ENCODE assay signal across 1 cellular context in genomic region chr19:52007805-52008557, GRCh38.
A peak's percentile ranks its signal among the peaks of the same experiment; 100 is the strongest.
TF ChIP-seq lines count a peak whose summit lies in the region.

TSS of gene ZNF615 (minus strand) at chr19:52008211. CDS start at chr19:52003711, 4,500 bp downstream.

TF ChIP-seq in HepG2, 621 proteins besides CTCF, POLR2A, EP300 and RAD21 (continued from another document and continues in another):
- TF ChIP-seq ZNF770 (CRISPR knock-in tag; IDR thresholded peaks at IDR 0.05) (peak; percentile 99), GABPB1 (CRISPR knock-in tag; IDR thresholded peaks at IDR 0.05) (peak; percentile 84), HMG20A (CRISPR knock-in tag; IDR thresholded peaks at IDR 0.05; ENCODE audit: borderline replicate concordance) (no peak), ZNF180 (CRISPR knock-in tag; IDR thresholded peaks at IDR 0.05; ENCODE audit: borderline replicate concordance, low read depth) (no peak), CBFB (CRISPR knock-in tag; IDR thresholded peaks at IDR 0.05) (no peak), PHF8 (CRISPR knock-in tag; IDR thresholded peaks at IDR 0.05) (peak; percentile 84), ZFP36 (IDR thresholded peaks at IDR 0.05; ENCODE audit: borderline replicate concordance, low read depth, low read length, partially characterized antibody) (no peak), MXD1 (CRISPR knock-in tag; IDR thresholded peaks at IDR 0.05) (0 out of 2 replicates have a peak, but pooled peaks have one; percentile 26), ATRX (CRISPR knock-in tag; IDR thresholded peaks at IDR 0.05; ENCODE audit: borderline replicate concordance) (no peak), GLMP (CRISPR knock-in tag; IDR thresholded peaks at IDR 0.05; ENCODE audit: borderline replicate concordance) (no peak), SAFB2 (CRISPR knock-in tag; IDR thresholded peaks at IDR 0.05; ENCODE audit: borderline replicate concordance, low read depth) (no peak), ZFP82 (CRISPR knock-in tag; IDR thresholded peaks at IDR 0.05; ENCODE audit: borderline replicate concordance) (peak; percentile 76; the same call in 1 of the 2 replicates), PHF21A (CRISPR knock-in tag; IDR thresholded peaks at IDR 0.05) (peak; percentile 59; the same call in 1 of the 2 replicates), ZNF768 (CRISPR knock-in tag; IDR thresholded peaks at IDR 0.05) (no peak; the same call in 1 of the 2 replicates), SP1 (IDR thresholded peaks at IDR 0.05) (no peak), SP1 (CRISPR knock-in tag; IDR thresholded peaks at IDR 0.05) (peak; percentile 19; the same call in 1 of the 2 replicates), RBAK (CRISPR knock-in tag; IDR thresholded peaks at IDR 0.05) (no peak), ZFP1 (CRISPR knock-in tag; IDR thresholded peaks at IDR 0.05) (no peak; the same call in 1 of the 2 replicates), MEIS2 (CRISPR knock-in tag; IDR thresholded peaks at IDR 0.05) (no peak), ZNF431 (CRISPR knock-in tag; IDR thresholded peaks at IDR 0.05; ENCODE audit: borderline replicate concordance, low read depth) (no peak), KAT2B (IDR thresholded peaks at IDR 0.05; ENCODE audit: borderline replicate concordance, low read depth, low read length) (no peak), SRSF9 (IDR thresholded peaks at IDR 0.05; ENCODE audit: borderline replicate concordance, insufficient read depth, low read depth, low read length, poor library complexity, severe bottlenecking) (no peak), UBTF (CRISPR knock-in tag; IDR thresholded peaks at IDR 0.05) (peak; percentile 27; the same call in 1 of the 2 replicates), KMT2A (CRISPR knock-in tag; IDR thresholded peaks at IDR 0.05) (peak; percentile 81; the same call in 1 of the 2 replicates), CCDC6 (CRISPR knock-in tag; IDR thresholded peaks at IDR 0.05) (peak; percentile 71; the same call in 1 of the 2 replicates), SCMH1 (CRISPR knock-in tag; IDR thresholded peaks at IDR 0.05; ENCODE audit: borderline replicate concordance) (no peak), E2F1 (CRISPR knock-in tag; IDR thresholded peaks at IDR 0.05) (peak; percentile 72), SMAD1 (CRISPR knock-in tag; IDR thresholded peaks at IDR 0.05; ENCODE audit: borderline replicate concordance, low read depth) (no peak), SAP130 (CRISPR knock-in tag; IDR thresholded peaks at IDR 0.05; ENCODE audit: low read depth) (peak; percentile 91), BRD4 (CRISPR knock-in tag; IDR thresholded peaks at IDR 0.05) (no peak), HOXA3 (CRISPR knock-in tag; IDR thresholded peaks at IDR 0.05) (peak; percentile 90), ATF1 (CRISPR knock-in tag; IDR thresholded peaks at IDR 0.05) (no peak)
- TF ChIP-seq, protein P1, sequence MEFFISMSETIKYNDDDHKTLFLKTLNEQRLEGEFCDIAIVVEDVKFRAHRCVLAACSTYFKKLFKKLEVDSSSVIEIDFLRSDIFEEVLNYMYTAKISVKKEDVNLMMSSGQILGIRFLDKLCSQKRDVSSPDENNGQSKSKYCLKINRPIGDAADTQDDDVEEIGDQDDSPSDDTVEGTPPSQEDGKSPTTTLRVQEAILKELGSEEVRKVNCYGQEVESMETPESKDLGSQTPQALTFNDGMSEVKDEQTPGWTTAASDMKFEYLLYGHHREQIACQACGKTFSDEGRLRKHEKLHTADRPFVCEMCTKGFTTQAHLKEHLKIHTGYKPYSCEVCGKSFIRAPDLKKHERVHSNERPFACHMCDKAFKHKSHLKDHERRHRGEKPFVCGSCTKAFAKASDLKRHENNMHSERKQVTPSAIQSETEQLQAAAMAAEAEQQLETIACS (CRISPR knock-in tag; IDR thresholded peaks at IDR 0.05) = no peak
- TF ChIP-seq, protein P2, sequence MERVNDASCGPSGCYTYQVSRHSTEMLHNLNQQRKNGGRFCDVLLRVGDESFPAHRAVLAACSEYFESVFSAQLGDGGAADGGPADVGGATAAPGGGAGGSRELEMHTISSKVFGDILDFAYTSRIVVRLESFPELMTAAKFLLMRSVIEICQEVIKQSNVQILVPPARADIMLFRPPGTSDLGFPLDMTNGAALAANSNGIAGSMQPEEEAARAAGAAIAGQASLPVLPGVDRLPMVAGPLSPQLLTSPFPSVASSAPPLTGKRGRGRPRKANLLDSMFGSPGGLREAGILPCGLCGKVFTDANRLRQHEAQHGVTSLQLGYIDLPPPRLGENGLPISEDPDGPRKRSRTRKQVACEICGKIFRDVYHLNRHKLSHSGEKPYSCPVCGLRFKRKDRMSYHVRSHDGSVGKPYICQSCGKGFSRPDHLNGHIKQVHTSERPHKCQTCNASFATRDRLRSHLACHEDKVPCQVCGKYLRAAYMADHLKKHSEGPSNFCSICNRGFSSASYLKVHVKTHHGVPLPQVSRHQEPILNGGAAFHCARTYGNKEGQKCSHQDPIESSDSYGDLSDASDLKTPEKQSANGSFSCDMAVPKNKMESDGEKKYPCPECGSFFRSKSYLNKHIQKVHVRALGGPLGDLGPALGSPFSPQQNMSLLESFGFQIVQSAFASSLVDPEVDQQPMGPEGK (CRISPR knock-in tag; IDR thresholded peaks at IDR 0.05) = peak; percentile 78
- TF ChIP-seq, protein P3, sequence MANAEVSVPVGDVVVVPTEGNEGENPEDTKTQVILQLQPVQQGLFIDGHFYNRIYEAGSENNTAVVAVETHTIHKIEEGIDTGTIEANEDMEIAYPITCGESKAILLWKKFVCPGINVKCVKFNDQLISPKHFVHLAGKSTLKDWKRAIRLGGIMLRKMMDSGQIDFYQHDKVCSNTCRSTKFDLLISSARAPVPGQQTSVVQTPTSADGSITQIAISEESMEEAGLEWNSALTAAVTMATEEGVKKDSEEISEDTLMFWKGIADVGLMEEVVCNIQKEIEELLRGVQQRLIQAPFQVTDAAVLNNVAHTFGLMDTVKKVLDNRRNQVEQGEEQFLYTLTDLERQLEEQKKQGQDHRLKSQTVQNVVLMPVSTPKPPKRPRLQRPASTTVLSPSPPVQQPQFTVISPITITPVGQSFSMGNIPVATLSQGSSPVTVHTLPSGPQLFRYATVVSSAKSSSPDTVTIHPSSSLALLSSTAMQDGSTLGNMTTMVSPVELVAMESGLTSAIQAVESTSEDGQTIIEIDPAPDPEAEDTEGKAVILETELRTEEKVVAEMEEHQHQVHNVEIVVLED (CRISPR knock-in tag; IDR thresholded peaks at IDR 0.05; ENCODE audit: borderline replicate concordance) = peak; percentile 82; the same call in 1 of the 2 replicates
- TF ChIP-seq, protein P4, sequence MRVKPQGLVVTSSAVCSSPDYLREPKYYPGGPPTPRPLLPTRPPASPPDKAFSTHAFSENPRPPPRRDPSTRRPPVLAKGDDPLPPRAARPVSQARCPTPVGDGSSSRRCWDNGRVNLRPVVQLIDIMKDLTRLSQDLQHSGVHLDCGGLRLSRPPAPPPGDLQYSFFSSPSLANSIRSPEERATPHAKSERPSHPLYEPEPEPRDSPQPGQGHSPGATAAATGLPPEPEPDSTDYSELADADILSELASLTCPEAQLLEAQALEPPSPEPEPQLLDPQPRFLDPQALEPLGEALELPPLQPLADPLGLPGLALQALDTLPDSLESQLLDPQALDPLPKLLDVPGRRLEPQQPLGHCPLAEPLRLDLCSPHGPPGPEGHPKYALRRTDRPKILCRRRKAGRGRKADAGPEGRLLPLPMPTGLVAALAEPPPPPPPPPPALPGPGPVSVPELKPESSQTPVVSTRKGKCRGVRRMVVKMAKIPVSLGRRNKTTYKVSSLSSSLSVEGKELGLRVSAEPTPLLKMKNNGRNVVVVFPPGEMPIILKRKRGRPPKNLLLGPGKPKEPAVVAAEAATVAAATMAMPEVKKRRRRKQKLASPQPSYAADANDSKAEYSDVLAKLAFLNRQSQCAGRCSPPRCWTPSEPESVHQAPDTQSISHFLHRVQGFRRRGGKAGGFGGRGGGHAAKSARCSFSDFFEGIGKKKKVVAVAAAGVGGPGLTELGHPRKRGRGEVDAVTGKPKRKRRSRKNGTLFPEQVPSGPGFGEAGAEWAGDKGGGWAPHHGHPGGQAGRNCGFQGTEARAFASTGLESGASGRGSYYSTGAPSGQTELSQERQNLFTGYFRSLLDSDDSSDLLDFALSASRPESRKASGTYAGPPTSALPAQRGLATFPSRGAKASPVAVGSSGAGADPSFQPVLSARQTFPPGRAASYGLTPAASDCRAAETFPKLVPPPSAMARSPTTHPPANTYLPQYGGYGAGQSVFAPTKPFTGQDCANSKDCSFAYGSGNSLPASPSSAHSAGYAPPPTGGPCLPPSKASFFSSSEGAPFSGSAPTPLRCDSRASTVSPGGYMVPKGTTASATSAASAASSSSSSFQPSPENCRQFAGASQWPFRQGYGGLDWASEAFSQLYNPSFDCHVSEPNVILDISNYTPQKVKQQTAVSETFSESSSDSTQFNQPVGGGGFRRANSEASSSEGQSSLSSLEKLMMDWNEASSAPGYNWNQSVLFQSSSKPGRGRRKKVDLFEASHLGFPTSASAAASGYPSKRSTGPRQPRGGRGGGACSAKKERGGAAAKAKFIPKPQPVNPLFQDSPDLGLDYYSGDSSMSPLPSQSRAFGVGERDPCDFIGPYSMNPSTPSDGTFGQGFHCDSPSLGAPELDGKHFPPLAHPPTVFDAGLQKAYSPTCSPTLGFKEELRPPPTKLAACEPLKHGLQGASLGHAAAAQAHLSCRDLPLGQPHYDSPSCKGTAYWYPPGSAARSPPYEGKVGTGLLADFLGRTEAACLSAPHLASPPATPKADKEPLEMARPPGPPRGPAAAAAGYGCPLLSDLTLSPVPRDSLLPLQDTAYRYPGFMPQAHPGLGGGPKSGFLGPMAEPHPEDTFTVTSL (CRISPR knock-in tag; IDR thresholded peaks at IDR 0.05; ENCODE audit: borderline replicate concordance) = no peak
- TF ChIP-seq, protein P5, sequence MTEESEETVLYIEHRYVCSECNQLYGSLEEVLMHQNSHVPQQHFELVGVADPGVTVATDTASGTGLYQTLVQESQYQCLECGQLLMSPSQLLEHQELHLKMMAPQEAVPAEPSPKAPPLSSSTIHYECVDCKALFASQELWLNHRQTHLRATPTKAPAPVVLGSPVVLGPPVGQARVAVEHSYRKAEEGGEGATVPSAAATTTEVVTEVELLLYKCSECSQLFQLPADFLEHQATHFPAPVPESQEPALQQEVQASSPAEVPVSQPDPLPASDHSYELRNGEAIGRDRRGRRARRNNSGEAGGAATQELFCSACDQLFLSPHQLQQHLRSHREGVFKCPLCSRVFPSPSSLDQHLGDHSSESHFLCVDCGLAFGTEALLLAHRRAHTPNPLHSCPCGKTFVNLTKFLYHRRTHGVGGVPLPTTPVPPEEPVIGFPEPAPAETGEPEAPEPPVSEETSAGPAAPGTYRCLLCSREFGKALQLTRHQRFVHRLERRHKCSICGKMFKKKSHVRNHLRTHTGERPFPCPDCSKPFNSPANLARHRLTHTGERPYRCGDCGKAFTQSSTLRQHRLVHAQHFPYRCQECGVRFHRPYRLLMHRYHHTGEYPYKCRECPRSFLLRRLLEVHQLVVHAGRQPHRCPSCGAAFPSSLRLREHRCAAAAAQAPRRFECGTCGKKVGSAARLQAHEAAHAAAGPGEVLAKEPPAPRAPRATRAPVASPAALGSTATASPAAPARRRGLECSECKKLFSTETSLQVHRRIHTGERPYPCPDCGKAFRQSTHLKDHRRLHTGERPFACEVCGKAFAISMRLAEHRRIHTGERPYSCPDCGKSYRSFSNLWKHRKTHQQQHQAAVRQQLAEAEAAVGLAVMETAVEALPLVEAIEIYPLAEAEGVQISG (CRISPR knock-in tag; IDR thresholded peaks at IDR 0.05) = peak; percentile 93
- TF ChIP-seq, protein P6, sequence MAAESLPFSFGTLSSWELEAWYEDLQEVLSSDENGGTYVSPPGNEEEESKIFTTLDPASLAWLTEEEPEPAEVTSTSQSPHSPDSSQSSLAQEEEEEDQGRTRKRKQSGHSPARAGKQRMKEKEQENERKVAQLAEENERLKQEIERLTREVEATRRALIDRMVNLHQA (CRISPR knock-in tag; IDR thresholded peaks at IDR 0.05) = no peak
